14 cellular contexts compared by ENCODE assay signal in genomic region chr19:49556412-49557398, GRCh38. TPM values are rescaled to one million over a fixed set of nuclear protein-coding genes. Genes with fewer than 3 reads are reported as not detected.
DNase-seq lines count a peak whose midpoint lies in the region; ATAC-seq, FAIRE-seq and TF ChIP-seq lines count a peak whose summit lies in the region.
"Had no signal": no experiment of that assay in that cellular context is flagged by ENCODE, and none has a peak within 500 bp of the region (broad histone marks: within the 10 kb centered on the region; RNA-seq: fewer than 3 reads in every experiment).

No MANE protein-coding gene starts in this region.

- peaks cover 35% of the 10 kb centered on the region for H3K36me3 ChIP-seq in CD8-positive, alpha-beta memory T cell (ENCODE audit: insufficient read depth, low read length)
- H3K36me3 ChIP-seq in K562 (ENCODE audit: control insufficient read depth, insufficient read depth, low read length) (peaks cover 66% of the 10 kb centered on the region), mucosa of rectum (ENCODE audit: control insufficient read depth in 2 of 2, insufficient read depth in 2 of 2, low read length in 2 of 2) (peaks cover 28 to 34% of the 10 kb centered on the region in 2 donors)

- ATAC-seq in T-helper 17 cell (no peak), K562 (peak; percentile 19), GM19463 (IDR thresholded peaks at IDR 0.05; ENCODE audit: unreplicated experiment) (no peak), HG03095 (IDR thresholded peaks at IDR 0.05; ENCODE audit: unreplicated experiment) (no peak), HG03025 (IDR thresholded peaks at IDR 0.05; ENCODE audit: low FRiP score, unreplicated experiment) (no peak)

- H3K27me3 Mint-ChIP-seq in CD8-positive, alpha-beta memory T cell: peaks cover 0 to 4% of the 10 kb centered on the region in 2 donors
- no peaks in the 10 kb centered on the region for H3K27me3 Mint-ChIP-seq in T-helper 17 cell
- H3K27me3 Mint-ChIP-seq: naive B cell, type B pancreatic cell had no signal

- TF ChIP-seq POLR2A in K562 (conservative IDR thresholded peaks at IDR 0.05): no peak

- no peaks in the 10 kb centered on the region for H3K9me3 ChIP-seq in CD8-positive, alpha-beta memory T cell (ENCODE audit: low read length)
- H3K9me3 ChIP-seq in T-helper 17 cell (ENCODE audit: control insufficient read depth, low read length, poor library complexity, severe bottlenecking): no peaks in the 10 kb centered on the region
- H3K9me3 ChIP-seq in K562 (replicated peaks; ENCODE audit: control insufficient read depth, insufficient read depth, low read depth, low read length): no peaks in the 10 kb centered on the region
- H3K9me3 ChIP-seq in mucosa of rectum (ENCODE audit: control insufficient read depth in 2 of 2, low read length in 2 of 2): no peaks in the 10 kb centered on the region
- H3K9me3 ChIP-seq: breast epithelium had no signal

- TF ChIP-seq EP300 in K562 (IDR thresholded peaks at IDR 0.05; ENCODE audit: low read length): no peak

- intact Hi-C loops in K562 (cut with micrococcal nuclease): no loop called here

- no peaks in the 10 kb centered on the region for H3K9me1 ChIP-seq in K562 (ENCODE audit: control insufficient read depth, insufficient read depth, low read length)

- peaks cover 12 to 51% (median 12%) of the 10 kb centered on the region in 3 donors for H3K36me3 Mint-ChIP-seq in CD8-positive, alpha-beta memory T cell
- peaks cover 8% of the 10 kb centered on the region for H3K36me3 Mint-ChIP-seq in T-helper 17 cell (ENCODE audit: low read depth)

- no peak overlapping the region for H3K4me2 ChIP-seq in K562 (ENCODE audit: insufficient read depth, low read length)

- no peak overlapping the region for H3K27ac ChIP-seq in CD8-positive, alpha-beta memory T cell (ENCODE audit: low read depth, low read length)
- H3K27ac ChIP-seq in K562 (ENCODE audit: extremely low read depth, low read depth, low read length) (peak overlapping the region; percentile 47; the same call in 1 of the 3 replicates), mucosa of rectum (ENCODE audit: low read depth in 2 of 2, low read length in 2 of 2) (peak overlapping the region; percentile 2 to 70)
- H3K27ac ChIP-seq: WERI-Rb-1 had no signal

- peaks cover 90% of the 10 kb centered on the region for H3K4me1 ChIP-seq in CD8-positive, alpha-beta memory T cell (ENCODE audit: insufficient read depth, low read length)
- H3K4me1 ChIP-seq in K562 (replicated peaks in 1 of 2; ENCODE audit: control insufficient read depth in 2 of 2, insufficient read depth in 2 of 2, low read length in 2 of 2): peaks cover 12 to 39% of the 10 kb centered on the region in 2 experiments
- H3K4me1 ChIP-seq in mucosa of rectum (ENCODE audit: control insufficient read depth in 2 of 2, insufficient read depth in 2 of 2, low read length in 2 of 2): peaks cover 48 to 60% of the 10 kb centered on the region in 2 donors
- H3K4me1 ChIP-seq: breast epithelium had no signal

- FAIRE-seq in K562 (lab: Jason Lieb, UNC): no peak

- no peak for TF ChIP-seq RAD21 in K562 (CRISPR knock-in tag; conservative IDR thresholded peaks at IDR 0.05 in 1 of 2, IDR thresholded peaks at IDR 0.05 in 1 of 2)

- H3K9me3 Mint-ChIP-seq in CD8-positive, alpha-beta memory T cell: no peaks in the 10 kb centered on the region
- H3K9me3 Mint-ChIP-seq: naive B cell, type B pancreatic cell had no signal

- no peak overlapping the region for H2AFZ ChIP-seq in K562 (ENCODE audit: low read depth, low read length)

- no peak for TF ChIP-seq CTCF in K562 (IDR thresholded peaks at IDR 0.05 in 2 of 3, conservative IDR thresholded peaks at IDR 0.05 in 1 of 3; ENCODE audit: insufficient read depth in 2 of 3, low read depth in 1 of 3, low read length in 3 of 3)

- WGBS in K562 (ENCODE audit: insufficient coverage, low coverage, missing lambda C conversion rate): 94% methylated on average over 35 of the region's 66 CpGs

- DNase-seq in CD8-positive, alpha-beta memory T cell: peak; percentile 35 to 74 (median 53)
- DNase-seq in T-helper 17 cell: peak in 1 of 3 donors; percentile 30
- DNase-seq in K562 (ENCODE audit: extremely low read depth in 1 of 4, low spot score in 3 of 4): no peak
- no peak for DNase-seq in activated CD4-positive, CD25-positive, alpha-beta regulatory T cell treated with anti-CD3 and anti-CD28 coated beads, Interleukin-2, amount 50 U/mL, for 72 hours
- DNase-seq: naive B cell, NCI-H1417 treated with DMSO at 0.1 percent for 48 hours, OCI-M1 had no signal

- CTCF ChIA-PET in CD8-positive, alpha-beta memory T cell (lab: Charles Lee): interaction anchor here (11.4 to 11.7 kb wide), 2 partner anchors 8 to 14 kb away, joined by 103 to 128 read pairs; no protein-coding TSS in a partner anchor
- CTCF ChIA-PET in K562 (lab: Yijun Ruan, JAX; ENCODE audit: low intra/inter-chr PET ratio): interaction anchor here (1.6 kb wide), 1 partner anchor 14 kb away, joined by 4 read pairs; no protein-coding TSS in a partner anchor

- peak overlapping the region; percentile 50 for H3K4me3 ChIP-seq in CD8-positive, alpha-beta memory T cell (ENCODE audit: low read length)
- H3K4me3 ChIP-seq in K562 (no peak overlapping the region), mucosa of rectum (ENCODE audit: low read length in 2 of 2) (peak overlapping the region in 1 of 2 donors; percentile 41)
- H3K4me3 ChIP-seq: breast epithelium had no signal

- H3K4me3 Mint-ChIP-seq in CD8-positive, alpha-beta memory T cell: peak overlapping the region; percentile 47 to 90 (median 84)
- peak overlapping the region; percentile 86 for H3K4me3 Mint-ChIP-seq in T-helper 17 cell
- H3K4me3 Mint-ChIP-seq: naive B cell, type B pancreatic cell had no signal

- H3K9ac ChIP-seq in K562 (ENCODE audit: insufficient read depth in 1 of 2, low read depth in 2 of 2, low read length in 2 of 2): peak overlapping the region in 1 of 2 experiments; percentile 19; a peak in 1 of 4 replicates
- peak overlapping the region in 1 of 2 donors; percentile 32 for H3K9ac ChIP-seq in mucosa of rectum (ENCODE audit: low read depth in 1 of 2, low read length in 2 of 2)

- no peaks in the 10 kb centered on the region for H3K27me3 ChIP-seq in CD8-positive, alpha-beta memory T cell (ENCODE audit: insufficient read depth, low read length, poor library complexity, severe bottlenecking)
- H3K27me3 ChIP-seq in K562 (ENCODE audit: control insufficient read depth in 2 of 2, insufficient read depth in 2 of 2, low read length in 2 of 2) (no peaks in the 10 kb centered on the region), mucosa of rectum (ENCODE audit: control insufficient read depth in 2 of 2, insufficient read depth in 2 of 2, low read length in 2 of 2) (no peaks in the 10 kb centered on the region)
- H3K27me3 ChIP-seq: breast epithelium had no signal

- POLR2A ChIA-PET in CD8-positive, alpha-beta memory T cell (lab: Charles Lee): interaction anchor here (1.1 kb wide), 1 partner anchor 12 kb away, joined by 6 read pairs; no protein-coding TSS in a partner anchor
- POLR2A ChIA-PET in K562 (lab: Yijun Ruan, JAX): interaction anchor here (0.6 to 0.9 kb wide), 2 partner anchors 22 to 322 kb away, joined by 3 read pairs; no protein-coding TSS in a partner anchor

- in situ Hi-C loops in K562 (cut with MboI): no loop called here

- TSS peak; percentile 28 for BruUV-seq in K562 (replicated peaks; lab: Mats Ljungman, UMichigan)

- peak overlapping the region; percentile 60 to 93 (median 86) for H3K27ac Mint-ChIP-seq in CD8-positive, alpha-beta memory T cell
- H3K27ac Mint-ChIP-seq in T-helper 17 cell: peak overlapping the region; percentile 99
- H3K27ac Mint-ChIP-seq: type B pancreatic cell had no signal

- H3K4me1 Mint-ChIP-seq in CD8-positive, alpha-beta memory T cell: peaks cover 74 to 80% (median 75%) of the 10 kb centered on the region in 3 donors
- H3K4me1 Mint-ChIP-seq in T-helper 17 cell: peaks cover 56% of the 10 kb centered on the region

- peaks cover 10% of the 10 kb centered on the region for H3K79me2 ChIP-seq in K562 (ENCODE audit: control insufficient read depth, insufficient read depth, low read length)

- no peaks in the 10 kb centered on the region; the same call in 1 of the 2 replicates for H4K20me1 ChIP-seq in K562 (replicated peaks; ENCODE audit: control insufficient read depth, insufficient read depth, low read length)

RNA-seq across cellular contexts. Expression of gene NOSIP, which starts 23.7 kb away (rescaled TPM):
- 10 to 100 TPM; 62.5 to 64.3 TPM for total RNA-seq in CD8-positive, alpha-beta memory T cell
- polyA plus RNA-seq in CD8-positive, alpha-beta memory T cell: 414 TPM
- 100 to 1,000 TPM; 161 to 195 TPM for total RNA-seq in T-helper 17 cell
- 37.6 and 115 TPM in 2 replicates for total RNA-seq in K562 (2011; cell fraction: chromatin; rRNA removed; ENCODE audit: low replicate concordance)
- total RNA-seq in K562 (2011; cell fraction: nucleolus; rRNA removed): 84.5 and 91.1 TPM in 2 replicates
- total RNA-seq in K562 (2011; cell fraction: nucleoplasm; rRNA removed): 70.0 and 84.8 TPM in 2 replicates
- 153 and 184 TPM in 2 replicates for total RNA-seq in K562 (2014; rRNA removed)
- total RNA-seq in K562 (2014; rRNA removed; fragmentation: Illumina TruSeq; extraction: Trizol): 29.5 and 44.9 TPM in 2 replicates
- total RNA-seq in K562 (2015; rRNA removed; fragmentation: Illumina TruSeq; extraction: Trizol): 109 and 112 TPM in 2 replicates
- 118 and 130 TPM in 2 replicates for total RNA-seq in K562 (2021)
- polyA plus RNA-seq in K562 (2011; rRNA removed): 79.9 and 94.3 TPM in 2 replicates
- 138 and 295 TPM in 2 replicates for polyA plus RNA-seq in K562 (2011; cell fraction: cytosol; rRNA removed)
- polyA plus RNA-seq in K562 (2011; cell fraction: nucleus; rRNA removed): 106 and 158 TPM in 2 replicates
- polyA plus RNA-seq in K562 (2012): 116 and 136 TPM in 2 replicates
- 56.7 and 111 TPM in 2 replicates for polyA plus RNA-seq in K562 (2014; fragmentation: Illumina TruSeq; extraction: Trizol)
- 10 to 100 TPM; 14.4 to 42.1 TPM for polyA plus RNA-seq in K562 (2014; fragmentation: Nextera tagmentation; extraction: Ambion mirVana)
- 147 and 151 TPM in 2 replicates for polyA plus RNA-seq in K562 (2014; rRNA removed)
- polyA minus RNA-seq in K562 (2011; rRNA and poly(A)+ RNA removed): 47.8 and 60.4 TPM in 2 replicates
- polyA minus RNA-seq in K562 (2011; cell fraction: cytosol; rRNA and poly(A)+ RNA removed): 60.8 and 65.8 TPM in 2 replicates
- 29.6 and 41.9 TPM in 2 replicates for polyA minus RNA-seq in K562 (2011; cell fraction: nucleus; rRNA and poly(A)+ RNA removed)

RNA-seq across cellular contexts. Expression of gene PRRG2, which starts 24.4 kb away (rescaled TPM):
- 1 to 10 TPM; 1.2 TPM for total RNA-seq in CD8-positive, alpha-beta memory T cell
- polyA plus RNA-seq in CD8-positive, alpha-beta memory T cell: 0.24 TPM
- 1 to 10 TPM; 1.1 to 1.3 TPM for total RNA-seq in T-helper 17 cell
- total RNA-seq in K562 (2011; cell fraction: chromatin; rRNA removed; ENCODE audit: low replicate concordance): 2.2 TPM in 1 of 2 replicates, not detected in the other
- 3.0 and 4.7 TPM in 2 replicates for total RNA-seq in K562 (2011; cell fraction: nucleolus; rRNA removed)
- 2.6 and 2.9 TPM in 2 replicates for total RNA-seq in K562 (2011; cell fraction: nucleoplasm; rRNA removed)
- 0.73 and 2.3 TPM in 2 replicates for total RNA-seq in K562 (2014; rRNA removed)
- 0.33 TPM in 1 of 2 replicates, not detected in the other for total RNA-seq in K562 (2014; rRNA removed; fragmentation: Illumina TruSeq; extraction: Trizol)
- total RNA-seq in K562 (2015; rRNA removed; fragmentation: Illumina TruSeq; extraction: Trizol): 0.65 and 0.94 TPM in 2 replicates
- 1.1 TPM in 2 replicates for total RNA-seq in K562 (2021)
- 0.13 and 0.20 TPM in 2 replicates for polyA plus RNA-seq in K562 (2011; rRNA removed)
- 0.29 and 1.2 TPM in 2 replicates for polyA plus RNA-seq in K562 (2011; cell fraction: cytosol; rRNA removed)
- 0.44 and 0.55 TPM in 2 replicates for polyA plus RNA-seq in K562 (2011; cell fraction: nucleus; rRNA removed)
- polyA plus RNA-seq in K562 (2012): 0.35 and 0.48 TPM in 2 replicates
- polyA plus RNA-seq in K562 (2014; fragmentation: Illumina TruSeq; extraction: Trizol): 0.12 and 0.36 TPM in 2 replicates
- polyA plus RNA-seq in K562 (2014; fragmentation: Nextera tagmentation; extraction: Ambion mirVana): under 1 TPM; 0.06 to 0.11 TPM
- polyA plus RNA-seq in K562 (2014; rRNA removed): 1.1 and 1.4 TPM in 2 replicates
- polyA minus RNA-seq in K562 (2011; rRNA and poly(A)+ RNA removed): 0.33 and 0.46 TPM in 2 replicates
- polyA minus RNA-seq in K562 (2011; cell fraction: cytosol; rRNA and poly(A)+ RNA removed): 1.4 and 1.5 TPM in 2 replicates
- 2.2 and 2.6 TPM in 2 replicates for polyA minus RNA-seq in K562 (2011; cell fraction: nucleus; rRNA and poly(A)+ RNA removed)

RNA-seq across cellular contexts. Expression of gene RCN3, which starts 28.9 kb away (rescaled TPM):
- 1 to 10 TPM; 1.4 to 1.7 TPM for total RNA-seq in CD8-positive, alpha-beta memory T cell
- polyA plus RNA-seq in CD8-positive, alpha-beta memory T cell: 2.1 TPM
- total RNA-seq in T-helper 17 cell: 1 to 10 TPM in 1 of 2 donors, under 1 TPM in 1; 0.97 to 1.3 TPM
- total RNA-seq in K562 (2011; cell fraction: chromatin; rRNA removed; ENCODE audit: low replicate concordance): 2.7 and 4.6 TPM in 2 replicates
- 6.2 and 9.2 TPM in 2 replicates for total RNA-seq in K562 (2011; cell fraction: nucleolus; rRNA removed)
- total RNA-seq in K562 (2011; cell fraction: nucleoplasm; rRNA removed): 6.4 and 6.9 TPM in 2 replicates
- 14.1 and 17.7 TPM in 2 replicates for total RNA-seq in K562 (2014; rRNA removed)
- total RNA-seq in K562 (2014; rRNA removed; fragmentation: Illumina TruSeq; extraction: Trizol): 0.70 and 1.3 TPM in 2 replicates
- 2.6 and 3.2 TPM in 2 replicates for total RNA-seq in K562 (2015; rRNA removed; fragmentation: Illumina TruSeq; extraction: Trizol)
- 9.0 TPM in 2 replicates for total RNA-seq in K562 (2021)
- 1.6 and 3.3 TPM in 2 replicates for polyA plus RNA-seq in K562 (2011; rRNA removed)
- 4.5 and 6.6 TPM in 2 replicates for polyA plus RNA-seq in K562 (2011; cell fraction: cytosol; rRNA removed)
- polyA plus RNA-seq in K562 (2011; cell fraction: nucleus; rRNA removed): 5.2 TPM in 2 replicates
- 4.2 and 4.7 TPM in 2 replicates for polyA plus RNA-seq in K562 (2012)
- polyA plus RNA-seq in K562 (2014; fragmentation: Illumina TruSeq; extraction: Trizol): 2.0 and 6.4 TPM in 2 replicates
- under 1 TPM; 0.43 to 0.76 TPM for polyA plus RNA-seq in K562 (2014; fragmentation: Nextera tagmentation; extraction: Ambion mirVana)
- 4.9 and 6.8 TPM in 2 replicates for polyA plus RNA-seq in K562 (2014; rRNA removed)
- polyA minus RNA-seq in K562 (2011; rRNA and poly(A)+ RNA removed): 0.15 and 0.25 TPM in 2 replicates
- polyA minus RNA-seq in K562 (2011; cell fraction: cytosol; rRNA and poly(A)+ RNA removed): 3.2 and 8.5 TPM in 2 replicates
- polyA minus RNA-seq in K562 (2011; cell fraction: nucleus; rRNA and poly(A)+ RNA removed): 1.5 and 2.7 TPM in 2 replicates

RNA-seq across cellular contexts. Expression of gene PRR12, which starts 34.3 kb away (rescaled TPM):
- total RNA-seq in CD8-positive, alpha-beta memory T cell: 10 to 100 TPM; 25.9 to 27.5 TPM
- polyA plus RNA-seq in CD8-positive, alpha-beta memory T cell: 0.81 TPM
- total RNA-seq in T-helper 17 cell: 10 to 100 TPM; 44.6 to 50.7 TPM
- 7.0 and 14.7 TPM in 2 replicates for total RNA-seq in K562 (2011; cell fraction: chromatin; rRNA removed; ENCODE audit: low replicate concordance)
- 4.5 and 4.9 TPM in 2 replicates for total RNA-seq in K562 (2011; cell fraction: nucleolus; rRNA removed)
- total RNA-seq in K562 (2011; cell fraction: nucleoplasm; rRNA removed): 5.6 and 6.6 TPM in 2 replicates
- total RNA-seq in K562 (2014; rRNA removed): 1.5 and 2.8 TPM in 2 replicates
- total RNA-seq in K562 (2014; rRNA removed; fragmentation: Illumina TruSeq; extraction: Trizol): 0.29 and 0.33 TPM in 2 replicates
- total RNA-seq in K562 (2015; rRNA removed; fragmentation: Illumina TruSeq; extraction: Trizol): 0.98 and 1.7 TPM in 2 replicates
- total RNA-seq in K562 (2021): 18.8 and 21.1 TPM in 2 replicates
- polyA plus RNA-seq in K562 (2011; rRNA removed): 0.24 and 0.57 TPM in 2 replicates
- polyA plus RNA-seq in K562 (2011; cell fraction: cytosol; rRNA removed): 0.13 and 0.40 TPM in 2 replicates
- 1.9 and 3.1 TPM in 2 replicates for polyA plus RNA-seq in K562 (2011; cell fraction: nucleus; rRNA removed)
- 8.8 and 10.2 TPM in 2 replicates for polyA plus RNA-seq in K562 (2012)
- polyA plus RNA-seq in K562 (2014; fragmentation: Illumina TruSeq; extraction: Trizol): 3.0 and 6.1 TPM in 2 replicates
- polyA plus RNA-seq in K562 (2014; fragmentation: Nextera tagmentation; extraction: Ambion mirVana): under 1 TPM; 0.01 TPM
- 4.7 and 7.0 TPM in 2 replicates for polyA plus RNA-seq in K562 (2014; rRNA removed)
- 0.21 and 0.25 TPM in 2 replicates for polyA minus RNA-seq in K562 (2011; rRNA and poly(A)+ RNA removed)
- polyA minus RNA-seq in K562 (2011; cell fraction: cytosol; rRNA and poly(A)+ RNA removed): 3.7 and 5.3 TPM in 2 replicates
- polyA minus RNA-seq in K562 (2011; cell fraction: nucleus; rRNA and poly(A)+ RNA removed): 0.81 and 3.3 TPM in 2 replicates

RNA-seq across cellular contexts. Expression of gene FCGRT, which starts 44.2 kb away (rescaled TPM):
- 10 to 100 TPM; 16.2 to 16.3 TPM for total RNA-seq in CD8-positive, alpha-beta memory T cell
- polyA plus RNA-seq in CD8-positive, alpha-beta memory T cell: 52.4 TPM
- total RNA-seq in T-helper 17 cell (10 to 100 TPM; 18.7 to 24.6 TPM), K562 (2014; rRNA removed) (0.77 and 2.8 TPM in 2 replicates), K562 (2014; rRNA removed; fragmentation: Illumina TruSeq; extraction: Trizol) (0.38 and 1.1 TPM in 2 replicates), K562 (2015; rRNA removed; fragmentation: Illumina TruSeq; extraction: Trizol) (1.2 and 1.7 TPM in 2 replicates), K562 (2021) (2.2 and 4.0 TPM in 2 replicates)
- total RNA-seq in K562 (2011; cell fraction: chromatin; rRNA removed; ENCODE audit: low replicate concordance): 2.5 and 8.7 TPM in 2 replicates
- total RNA-seq in K562 (2011; cell fraction: nucleolus; rRNA removed): 5.9 and 8.0 TPM in 2 replicates
- 4.7 and 6.6 TPM in 2 replicates for total RNA-seq in K562 (2011; cell fraction: nucleoplasm; rRNA removed)
- polyA plus RNA-seq in K562 (2011; rRNA removed) (1.0 and 8.6 TPM in 2 replicates), K562 (2014; fragmentation: Illumina TruSeq; extraction: Trizol) (1.4 and 1.6 TPM in 2 replicates), K562 (2014; fragmentation: Nextera tagmentation; extraction: Ambion mirVana) (under 1 TPM; 0.11 to 0.18 TPM), K562 (2014; rRNA removed) (1.8 and 2.2 TPM in 2 replicates)
- 2.7 and 9.7 TPM in 2 replicates for polyA plus RNA-seq in K562 (2011; cell fraction: cytosol; rRNA removed)
- 3.4 and 18.3 TPM in 2 replicates for polyA plus RNA-seq in K562 (2011; cell fraction: nucleus; rRNA removed)
- 3.5 and 7.8 TPM in 2 replicates for polyA plus RNA-seq in K562 (2012)
- 0.56 and 3.3 TPM in 2 replicates for polyA minus RNA-seq in K562 (2011; rRNA and poly(A)+ RNA removed)
- polyA minus RNA-seq in K562 (2011; cell fraction: cytosol; rRNA and poly(A)+ RNA removed): 1.4 and 10.9 TPM in 2 replicates
- 0.40 and 2.1 TPM in 2 replicates for polyA minus RNA-seq in K562 (2011; cell fraction: nucleus; rRNA and poly(A)+ RNA removed)

Comparison
In these comparisons a context has a peak if more than half of its experiments do, and no peak if none do; other contexts are left out.
1. DNase-seq: peak in CD8-positive, alpha-beta memory T cell (5 of 5); none in K562 (0 of 4) and activated CD4-positive, CD25-positive, alpha-beta regulatory T cell treated with anti-CD3 and anti-CD28 coated beads, Interleukin-2, amount 50 U/mL, for 72 hours (single experiment).